ENCODE assay signal across 20 cellular contexts in the genomic region with DNA sequence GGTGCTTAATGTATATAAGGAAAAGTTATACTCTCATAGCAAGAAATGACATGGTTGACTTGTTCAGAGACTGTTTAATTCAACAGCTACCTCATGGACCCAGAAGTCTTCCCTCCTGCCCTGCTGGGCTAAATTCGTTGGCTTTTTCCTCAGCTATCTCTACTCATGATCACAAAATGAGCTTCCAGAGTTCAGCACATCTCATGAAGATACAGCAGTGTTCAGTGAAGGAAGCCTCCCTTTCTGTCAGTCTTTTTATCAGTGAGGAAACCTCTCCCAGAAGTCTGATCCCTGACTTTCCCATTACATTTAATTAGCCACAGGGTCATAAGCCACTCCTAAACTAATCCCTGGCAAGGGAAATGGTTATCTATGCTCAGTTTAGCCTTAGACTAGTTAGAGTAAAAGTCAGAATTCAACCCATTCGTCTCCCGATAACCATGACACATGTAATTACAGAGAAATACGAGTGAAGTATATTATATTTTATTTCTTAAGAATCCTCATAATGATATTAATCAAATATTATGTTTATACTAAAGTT.
"Had no signal": no experiment of that assay in that cellular context is flagged by ENCODE, and none has a peak within 500 bp of the region (broad histone marks: within the 10 kb centered on the region; RNA-seq: fewer than 3 reads in every experiment).

No MANE protein-coding gene starts in this region.

- H3K27ac ChIP-seq: epithelial cell of prostate, esophagus muscularis mucosa, gastroesophageal sphincter, neutrophil, sigmoid colon, skin epidermis, testis, transverse colon had no signal

- H3K9me3 ChIP-seq: esophagus muscularis mucosa, gastroesophageal sphincter, neutrophil, sigmoid colon, testis, transverse colon had no signal

- FAIRE-seq: colon had no signal

- H3K27me3 ChIP-seq: esophagus muscularis mucosa, gastroesophageal sphincter, neutrophil, sigmoid colon, testis, transverse colon had no signal

- H3K36me3 ChIP-seq: esophagus muscularis mucosa, gastroesophageal sphincter, neutrophil, sigmoid colon, transverse colon had no signal

- ATAC-seq: effector memory CD8-positive, alpha-beta T cell; gastroesophageal sphincter; left colon; naive thymus-derived CD4-positive, alpha-beta T cell; stimulated activated naive B cell treated with anti-CD40 and anti-IgM and Interleukin-4, amounts not matched to agents 10 μg/mL and 1 μg/mL and 100 μg/mL, for 72 hours; stimulated activated naive CD8-positive, alpha-beta T cell treated with anti-CD3 and anti-CD28 coated beads, Interleukin-15, amount 100 ng/mL, for 72 hours had no signal

- H3K4me1 ChIP-seq: testis had no signal

- DNase-seq: effector memory CD8-positive, alpha-beta T cell; immature natural killer cell; left colon; mammary epithelial cell; naive thymus-derived CD4-positive, alpha-beta T cell; nephron progenitor cell; posterior cingulate gyrus; sigmoid colon; stimulated activated CD4-positive, alpha-beta T cell treated with anti-CD3 and anti-CD28 coated beads, Interleukin-2, amount 100 ng/mL, for 24 hours; stimulated activated CD4-positive, alpha-beta T cell treated with anti-CD3 and anti-CD28 coated beads, Interleukin-4, amount 100 ng/mL, for 4 hours; stimulated activated naive B cell treated with anti-CD40 and anti-IgM and Interleukin-4, amounts not matched to agents 10 μg/mL and 1 μg/mL and 100 μg/mL, for 72 hours; stimulated activated naive CD8-positive, alpha-beta T cell treated with anti-CD3 and anti-CD28 coated beads, Interleukin-15, amount 100 ng/mL, for 72 hours; testis; transverse colon had no signal

- H3K4me3 ChIP-seq: esophagus muscularis mucosa, gastroesophageal sphincter, sigmoid colon, skin epidermis, testis, transverse colon had no signal
